Comparison of ENCODE assay signal across 8 cellular contexts in the genomic region with DNA sequence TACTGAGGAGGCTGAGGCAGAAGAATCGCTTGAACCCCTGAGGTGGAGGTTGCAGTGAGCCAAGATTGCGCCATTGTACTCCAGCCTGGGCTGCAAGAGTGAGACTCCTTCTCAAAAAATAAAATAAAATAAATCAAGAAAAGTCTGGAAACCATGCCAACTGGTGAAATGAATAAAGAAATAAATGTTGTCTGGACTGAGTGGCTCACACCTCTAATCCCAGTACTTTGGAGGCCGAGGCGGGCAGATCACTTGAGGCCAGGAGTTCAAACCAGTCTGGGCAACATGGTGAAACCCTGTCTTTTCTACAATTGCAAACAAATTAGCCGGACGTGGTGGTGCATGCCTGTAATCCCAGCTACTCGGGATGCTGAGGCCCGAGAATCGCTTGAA. TPM values are rescaled to one million over a fixed set of nuclear protein-coding genes. Genes with fewer than 3 reads are reported as not detected.
DNase-seq lines count a peak whose midpoint lies in the region; ATAC-seq and TF ChIP-seq lines count a peak whose summit lies in the region.

No MANE protein-coding gene starts in this region.

- H3K4me3 ChIP-seq in BLaER1 treated with 17β-estradiol and CSF1 and Interleukin-3, amounts not matched to agents 10 nM and 100 nM: peak overlapping the region; percentile 67 to 80 (median 73)
- H3K4me3 ChIP-seq in colonic mucosa: peak overlapping the region; percentile 57
- H3K4me3 ChIP-seq in muscle layer of colon (ENCODE audit: low read depth in 1 of 2, low read length in 2 of 2): peak overlapping the region; percentile 60 to 87
- H3K4me3 ChIP-seq in aorta (ENCODE audit: low read length in 2 of 2): peak overlapping the region in 1 of 2 donors; percentile 34

- no peaks in the 10 kb centered on the region for H3K9me3 ChIP-seq in BLaER1 treated with 17β-estradiol and CSF1 and Interleukin-3, amounts not matched to agents 10 nM and 100 nM (replicated peaks in 1 of 11)
- H3K9me3 ChIP-seq in colonic mucosa (no peaks in the 10 kb centered on the region), muscle layer of colon (ENCODE audit: low read length) (no peaks in the 10 kb centered on the region), aorta (ENCODE audit: control insufficient read depth, low read length) (no peaks in the 10 kb centered on the region)

- 62 to 63% methylated on average over 9 of the region's 9 CpGs for WGBS in aorta, 2 donors

- no peaks in the 10 kb centered on the region for H3K27me3 ChIP-seq in BLaER1 treated with 17β-estradiol and CSF1 and Interleukin-3, amounts not matched to agents 10 nM and 100 nM
- H3K27me3 ChIP-seq in colonic mucosa: no peaks in the 10 kb centered on the region
- H3K27me3 ChIP-seq in muscle layer of colon (ENCODE audit: control insufficient read depth in 1 of 2, insufficient read depth in 2 of 2, low read length in 2 of 2): no peaks in the 10 kb centered on the region
- H3K27me3 ChIP-seq in aorta (ENCODE audit: control insufficient read depth in 1 of 2, insufficient read depth in 2 of 2, low read length in 1 of 2): peaks cover 0 to 1% of the 10 kb centered on the region in 2 donors

- ATAC-seq in aorta (ENCODE audit: low FRiP score) (peak; percentile 42), GM21717 (IDR thresholded peaks at IDR 0.05; ENCODE audit: unreplicated experiment) (no peak), GM19023 (IDR thresholded peaks at IDR 0.05; ENCODE audit: unreplicated experiment) (no peak)

- TF ChIP-seq CTCF in colonic mucosa (IDR thresholded peaks at IDR 0.05): no peak

- no peaks in the 10 kb centered on the region for H4K20me1 ChIP-seq in BLaER1 treated with 17β-estradiol and CSF1 and Interleukin-3, amounts not matched to agents 10 nM and 100 nM

- peak overlapping the region; percentile 65 to 93 (median 82) for H3K4me2 ChIP-seq in BLaER1 treated with 17β-estradiol and CSF1 and Interleukin-3, amounts not matched to agents 10 nM and 100 nM

- no peaks in the 10 kb centered on the region for H3K36me3 ChIP-seq in BLaER1 treated with 17β-estradiol and CSF1 and Interleukin-3, amounts not matched to agents 10 nM and 100 nM
- no peaks in the 10 kb centered on the region for H3K36me3 ChIP-seq in colonic mucosa
- H3K36me3 ChIP-seq in muscle layer of colon (ENCODE audit: insufficient read depth, low read length): no peaks in the 10 kb centered on the region
- H3K36me3 ChIP-seq in aorta (ENCODE audit: control insufficient read depth in 1 of 2, insufficient read depth in 2 of 2, low read length in 1 of 2): no peaks in the 10 kb centered on the region

- intact Hi-C loops in colonic mucosa (cut with DNase I): no loop called here
- intact Hi-C loops in aorta (cut with DNase I): no loop called here

- H3K9ac ChIP-seq in BLaER1 treated with 17β-estradiol and CSF1 and Interleukin-3, amounts not matched to agents 10 nM and 100 nM: peak overlapping the region; percentile 89 to 96 (median 91)
- peak overlapping the region; percentile 26 to 86 for H3K9ac ChIP-seq in colonic mucosa (ENCODE audit: low read depth in 2 of 2, low read length in 2 of 2)
- H3K9ac ChIP-seq in muscle layer of colon (ENCODE audit: low read length): no peak overlapping the region

- peaks cover 30 to 43% (median 36%) of the 10 kb centered on the region in 10 experiments for H3K4me1 ChIP-seq in BLaER1 treated with 17β-estradiol and CSF1 and Interleukin-3, amounts not matched to agents 10 nM and 100 nM
- H3K4me1 ChIP-seq in colonic mucosa (peaks cover 4% of the 10 kb centered on the region), muscle layer of colon (ENCODE audit: insufficient read depth, low read length) (no peaks in the 10 kb centered on the region), aorta (ENCODE audit: control insufficient read depth in 1 of 2, insufficient read depth in 2 of 2, low read length in 2 of 2) (no peaks in the 10 kb centered on the region)

- peak; percentile 29 for DNase-seq in MV-4-11 (lab: John Stamatoyannopoulos, UW)
- DNase-seq in colonic mucosa: peak; percentile 41
- DNase-seq in aorta: peak; percentile 48 to 80
- DNase-seq in NCI-H748 treated with DMSO at 0.1 percent for 48 hours (lab: John Stamatoyannopoulos, UW): no peak

- H3K27ac ChIP-seq in BLaER1 treated with 17β-estradiol and CSF1 and Interleukin-3, amounts not matched to agents 10 nM and 100 nM: peak overlapping the region; percentile 90 to 96 (median 92); a peak in 21 of 22 replicates
- H3K27ac ChIP-seq in colonic mucosa (peak overlapping the region; percentile 93), muscle layer of colon (ENCODE audit: low read depth, low read length) (peak overlapping the region; percentile 78), aorta (ENCODE audit: low read depth in 1 of 2, low read length in 2 of 2) (peak overlapping the region; percentile 29 to 47)

RNA-seq across cellular contexts. Expression of gene LRRC37A3, which starts 0.7 kb away (rescaled TPM):
- 10 to 100 TPM in 1 of 2 donors, 1 to 10 TPM in 1; 5.7 to 17.3 TPM for total RNA-seq in colonic mucosa
- total RNA-seq in aorta: 10 to 100 TPM; 22.3 to 23.8 TPM
- 1 to 10 TPM in 1 of 2 donors, under 1 TPM in 1; 0.50 to 9.0 TPM for polyA plus RNA-seq in aorta

Comparison
In these comparisons a context has a peak if more than half of its experiments do, and no peak if none do; other contexts are left out.
1. H3K27ac ChIP-seq: peak in every context shown above with its lines; median percentile 93 in colonic mucosa; 92 in BLaER1 treated with 17β-estradiol and CSF1 and Interleukin-3, amounts not matched to agents 10 nM and 100 nM; 78 in muscle layer of colon; 38 in aorta.